Comparison of ENCODE assay signal across 17 cellular contexts in genomic region chr6:117487831-117488230, GRCh38. TPM values are rescaled to one million over a fixed set of nuclear protein-coding genes. Genes with fewer than 3 reads are reported as not detected.
DNase-seq lines count a peak whose midpoint lies in the region; ATAC-seq and TF ChIP-seq lines count a peak whose summit lies in the region.
"Had no signal": no experiment of that assay in that cellular context is flagged by ENCODE, and none has a peak within 500 bp of the region (broad histone marks: within the 10 kb centered on the region; RNA-seq: fewer than 3 reads in every experiment).

No MANE protein-coding gene starts in this region.

- in situ Hi-C loops in mammary epithelial cell (cut with MboI; ENCODE audit: low sequenced_read_pairs in 2 of 2) = no loop called here
- in situ Hi-C loops in Panc1 (cut with HindIII; ENCODE audit: low pct_unique_long_range_greater_than_20kb, low sequenced_read_pairs) = no loop called here

- H3K36me3 ChIP-seq in mammary epithelial cell (ENCODE audit: insufficient read depth, low read length) = peaks cover 7% of the 10 kb centered on the region
- no peaks in the 10 kb centered on the region for H3K36me3 ChIP-seq in Panc1 (ENCODE audit: control insufficient read depth, insufficient read depth, low read length)
- H3K36me3 ChIP-seq in vagina = no peaks in the 10 kb centered on the region
- no peaks in the 10 kb centered on the region for H3K36me3 ChIP-seq in MM.1S (replicated peaks; ENCODE audit: insufficient read depth, low read length)
- H3K36me3 ChIP-seq: BE2C had no signal

- dilution Hi-C loops in mammary epithelial cell (cut with HindIII; ENCODE audit: low sequenced_read_pairs) = loop anchor here (5.0 kb wide), 1 partner anchor 46 kb away; no protein-coding TSS in a partner anchor

- H3K9ac ChIP-seq in mammary epithelial cell (ENCODE audit: insufficient read depth, low read length) (no peak overlapping the region), MM.1S (ENCODE audit: low read length) (no peak overlapping the region)

- POLR2A ChIA-PET in MCF 10A (lab: Yijun Ruan, JAX) (no interaction called here), Panc1 (lab: Charles Lee) (no interaction called here)

- no TSS peak for BruUV-seq in MCF 10A (replicated peaks; lab: Mats Ljungman, UMichigan)
- no TSS peak for BruUV-seq in mammary epithelial cell (replicated peaks; lab: Mats Ljungman, UMichigan)
- BruUV-seq in Panc1 (replicated peaks; lab: Mats Ljungman, UMichigan) = no TSS peak

- peaks cover 6% of the 10 kb centered on the region for H3K36me3 Mint-ChIP-seq in MCF 10A (ENCODE audit: insufficient read depth, unreplicated experiment)

- H3K27ac ChIP-seq in mammary epithelial cell (ENCODE audit: insufficient read depth, low read depth, low read length) (no peak overlapping the region), Panc1 (ENCODE audit: low read length) (peak overlapping the region; percentile 17; the same call in 1 of the 2 replicates), vagina (peak overlapping the region; percentile 64), MM.1S (ENCODE audit: low read length) (no peak overlapping the region)

- CTCF ChIA-PET in MCF 10A (lab: Yijun Ruan, JAX) (interaction anchor here (0.6 to 4.6 kb wide), 2 partner anchors 9 to 62 kb away, joined by 6 to 23 read pairs; partner anchors contain the start of gene ROS1), mammary epithelial cell (lab: Charles Lee; ENCODE audit: low non-redundant PET) (no interaction called here), Panc1 (lab: Charles Lee) (no interaction called here)

- H3K4me1 Mint-ChIP-seq in MCF 10A (ENCODE audit: insufficient read depth, unreplicated experiment) = peaks cover 25% of the 10 kb centered on the region

- H3K4me2 ChIP-seq in mammary epithelial cell (ENCODE audit: insufficient read depth, low read depth, low read length) (no peak overlapping the region), MM.1S (ENCODE audit: low read depth, low read length) (no peak overlapping the region)

- H3K9me3 Mint-ChIP-seq in MCF 10A (ENCODE audit: unreplicated experiment) = no peaks in the 10 kb centered on the region
- H3K9me3 Mint-ChIP-seq: CD8-positive, alpha-beta T cell had no signal

- H3K4me3 ChIP-seq in mammary epithelial cell (replicated peaks in 1 of 3; ENCODE audit: insufficient read depth in 1 of 3, low read depth in 2 of 3, low read length in 3 of 3) (no peak overlapping the region), Panc1 (ENCODE audit: low read depth in 2 of 2, low read length in 2 of 2) (no peak overlapping the region), vagina (no peak overlapping the region), MM.1S (ENCODE audit: low read length) (no peak overlapping the region)

- H3F3A ChIP-seq in MM.1S (ENCODE audit: insufficient read depth, low read length) = peaks cover 18% of the 10 kb centered on the region

- peak overlapping the region; percentile 75 for H3K27ac Mint-ChIP-seq in MCF 10A (ENCODE audit: low read depth, unreplicated experiment)
- H3K27ac Mint-ChIP-seq: CD8-positive, alpha-beta T cell had no signal

- no peaks in the 10 kb centered on the region for H3K9me2 ChIP-seq in MM.1S (replicated peaks; ENCODE audit: insufficient read depth, low read length)

- intact Hi-C loops in MCF 10A (cut with micrococcal nuclease) = no loop called here
- intact Hi-C loops in mammary epithelial cell (cut with micrococcal nuclease) = no loop called here
- intact Hi-C loops in Panc1 (cut with micrococcal nuclease; ENCODE audit: unreplicated experiment) = no loop called here
- intact Hi-C loops in vagina (cut with DNase I) = no loop called here

- H2AFZ ChIP-seq in mammary epithelial cell (ENCODE audit: low read depth, low read length) (no peak overlapping the region), MM.1S (ENCODE audit: low read length) (no peak overlapping the region)

- H3K79me2 ChIP-seq in mammary epithelial cell (ENCODE audit: insufficient read depth, low read length) (peaks cover 97% of the 10 kb centered on the region), MM.1S (ENCODE audit: low read length) (peaks cover 92% of the 10 kb centered on the region)

- TF ChIP-seq CTCF in MCF 10A (IDR thresholded peaks at IDR 0.05; ENCODE audit: unreplicated experiment) (no peak), mammary epithelial cell (conservative IDR thresholded peaks at IDR 0.05 in 1 of 2, IDR thresholded peaks at IDR 0.05 in 1 of 2; ENCODE audit: extremely low read depth in 1 of 2, insufficient read depth in 1 of 2, low read depth in 1 of 2, low read length in 2 of 2) (no peak), Panc1 (IDR thresholded peaks at IDR 0.05) (no peak), vagina (IDR thresholded peaks at IDR 0.05) (no peak), MM.1S (IDR thresholded peaks at IDR 0.05; ENCODE audit: low read length) (no peak)

- TF ChIP-seq POLR2A in vagina (IDR thresholded peaks at IDR 0.05) = no peak

- WGBS in mammary epithelial cell (ENCODE audit: low coverage, missing lambda C conversion rate) = 98% methylated on average over 8 of the region's 8 CpGs

- no peaks in the 10 kb centered on the region for H4K20me1 ChIP-seq in mammary epithelial cell (ENCODE audit: insufficient read depth, low read length)
- no peaks in the 10 kb centered on the region for H4K20me1 ChIP-seq in MM.1S (ENCODE audit: insufficient read depth, low read length)

- ATAC-seq in Panc1 = no peak
- ATAC-seq: CD8-positive, alpha-beta T cell had no signal

- no peaks in the 10 kb centered on the region for H3K27me3 ChIP-seq in mammary epithelial cell (ENCODE audit: insufficient read depth, low read length)
- no peaks in the 10 kb centered on the region for H3K27me3 ChIP-seq in Panc1 (ENCODE audit: control insufficient read depth, insufficient read depth, low read length)
- H3K27me3 ChIP-seq in vagina = no peaks in the 10 kb centered on the region
- no peaks in the 10 kb centered on the region for H3K27me3 ChIP-seq in MM.1S (replicated peaks; ENCODE audit: insufficient read depth, low read length)
- H3K27me3 ChIP-seq: BE2C had no signal

- peaks cover 6% of the 10 kb centered on the region for H3K9me3 ChIP-seq in mammary epithelial cell (replicated peaks; ENCODE audit: insufficient read depth, low read length)
- peaks cover 13% of the 10 kb centered on the region; the same call in 1 of the 2 replicates for H3K9me3 ChIP-seq in Panc1 (ENCODE audit: control insufficient read depth, insufficient read depth, low read depth, low read length)
- no peaks in the 10 kb centered on the region for H3K9me3 ChIP-seq in vagina
- no peaks in the 10 kb centered on the region for H3K9me3 ChIP-seq in MM.1S (replicated peaks; ENCODE audit: insufficient read depth, low read length)
- H3K9me3 ChIP-seq: BE2C had no signal

- DNase-seq in MCF 10A (ENCODE audit: unreplicated experiment) = no peak
- no peak for DNase-seq in mammary epithelial cell
- DNase-seq in Panc1 (ENCODE audit: low read depth, low spot score) = no peak
- DNase-seq in fibroblast of gingiva (ENCODE audit: low read depth) = peak; percentile 49
- DNase-seq in vagina (ENCODE audit: extremely low spot score in 2 of 2) = no peak
- no peak for DNase-seq in SIG-M5 treated with dmso at 0.1 percent for 504 hours (lab: John Stamatoyannopoulos, UW; ENCODE audit: unreplicated experiment)
- DNase-seq in foreskin melanocyte = no peak
- no peak for DNase-seq in MM.1S
- DNase-seq: 8988T; BE2C; CD8-positive, alpha-beta T cell; DMS79 treated with DMSO at 0.1 percent for 48 hours; Kasumi-1; MV-4-11; NCI-H1417 treated with DMSO at 0.1 percent for 48 hours; NCI-H2029 treated with DMSO at 0.1 percent for 48 hours; NCI-H510A had no signal

- H3K4me3 Mint-ChIP-seq in MCF 10A (ENCODE audit: unreplicated experiment) = no peak overlapping the region
- H3K4me3 Mint-ChIP-seq: CD8-positive, alpha-beta T cell had no signal

- H3K4me1 ChIP-seq in mammary epithelial cell (ENCODE audit: insufficient read depth, low read length) (peaks cover 20% of the 10 kb centered on the region), Panc1 (ENCODE audit: control insufficient read depth, insufficient read depth, low read length) (peaks cover 48% of the 10 kb centered on the region), vagina (peaks cover 39% of the 10 kb centered on the region), MM.1S (ENCODE audit: low read length) (peaks cover 16% of the 10 kb centered on the region)
- H3K4me1 ChIP-seq: BE2C had no signal

- no peaks in the 10 kb centered on the region for H3K27me3 Mint-ChIP-seq in MCF 10A (ENCODE audit: insufficient read depth, unreplicated experiment)

RNA-seq across cellular contexts. Expression of gene DCBLD1, which starts 5.4 kb away (rescaled TPM):
- total RNA-seq in MCF 10A (2022) (25.4 and 26.8 TPM in 2 replicates), mammary epithelial cell (10 to 100 TPM; 34.6 to 84.0 TPM), Panc1 (2021; ENCODE audit: unreplicated experiment) (29.0 TPM), vagina (14.2 TPM)
- polyA plus RNA-seq in mammary epithelial cell = 30.9 TPM
- polyA minus RNA-seq in mammary epithelial cell = 37.9 TPM
- polyA plus RNA-seq in Panc1 (2012; ENCODE audit: insufficient read length) = 20.1 TPM

Comparison
In these comparisons a context has a peak if more than half of its experiments do, and no peak if none do; other contexts are left out.
1. H3K27ac ChIP-seq: peak in Panc1 (single experiment) and vagina (single experiment); none in mammary epithelial cell (single experiment) and MM.1S (single experiment).